23 cellular contexts compared by ENCODE assay signal in the genomic region with DNA sequence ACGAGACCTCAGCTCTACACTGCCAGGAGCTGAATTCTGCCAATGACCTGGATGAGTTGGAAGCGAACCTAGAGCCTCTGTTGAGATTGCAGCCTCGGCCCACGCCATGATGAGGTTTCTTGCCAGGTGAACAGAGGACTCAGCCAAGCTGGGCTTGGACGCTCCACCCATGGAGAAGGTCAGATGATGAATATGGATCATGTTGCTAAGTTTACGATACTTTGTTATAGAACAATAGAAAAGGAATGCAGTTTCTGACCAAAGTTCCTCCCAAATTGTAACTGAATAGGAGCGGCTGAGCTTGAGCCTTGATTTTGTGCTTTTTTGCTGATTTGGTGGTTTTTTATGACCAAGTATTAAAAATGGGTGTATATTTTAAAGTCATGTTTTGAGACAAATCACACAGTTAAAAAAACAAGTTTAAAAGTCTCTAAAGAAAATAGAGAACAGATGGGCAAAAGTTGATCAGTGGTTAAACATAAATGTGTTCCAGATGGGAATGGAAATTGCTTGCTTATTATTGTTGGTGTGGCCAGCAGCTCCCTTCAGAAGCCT. TPM values are rescaled to one million over a fixed set of nuclear protein-coding genes. Genes with fewer than 3 reads are reported as not detected.
A peak's percentile ranks its signal among the peaks of the same experiment; 100 is the strongest.
DNase-seq lines count a peak whose midpoint lies in the region; ATAC-seq and TF ChIP-seq lines count a peak whose summit lies in the region.
"Had no signal": no experiment of that assay in that cellular context is flagged by ENCODE, and none has a peak within 500 bp of the region (broad histone marks: within the 10 kb centered on the region; RNA-seq: fewer than 3 reads in every experiment).

No MANE protein-coding gene starts in this region.

- H3K9me3 ChIP-seq in mesenchymal stem cell (ENCODE audit: control insufficient read depth, low read length): no peaks in the 10 kb centered on the region

- peaks cover 9% of the 10 kb centered on the region; the same call in 1 of the 2 replicates for H3K9me3 Mint-ChIP-seq in HFFc6
- H3K9me3 Mint-ChIP-seq in activated CD4-positive, alpha-beta T cell treated with anti-CD3 and anti-CD28 coated beads for 36 hours (ENCODE audit: low read depth): peaks cover 13% of the 10 kb centered on the region
- H3K9me3 Mint-ChIP-seq: activated CD4-positive, alpha-beta memory T cell treated with anti-CD3 and anti-CD28 coated beads, Interleukin-2, amount 10 ng/mL, durations not matched to agents 7 days and 5 days had no signal

- H3K27me3 Mint-ChIP-seq in HFFc6 (ENCODE audit: insufficient read depth): peaks cover 2% of the 10 kb centered on the region; the same call in 1 of the 2 replicates
- no peaks in the 10 kb centered on the region for H3K27me3 Mint-ChIP-seq in activated CD4-positive, alpha-beta T cell treated with anti-CD3 and anti-CD28 coated beads for 36 hours
- H3K27me3 Mint-ChIP-seq: CD4-positive, alpha-beta T cell had no signal

- H2BK120ac ChIP-seq in mesenchymal stem cell (ENCODE audit: low read depth, low read length): no peak overlapping the region

- no peaks in the 10 kb centered on the region for H3K79me1 ChIP-seq in mesenchymal stem cell (replicated peaks; ENCODE audit: low read length, poor library complexity, severe bottlenecking)

- no peak overlapping the region for H2BK5ac ChIP-seq in mesenchymal stem cell (ENCODE audit: low read depth, low read length, poor library complexity, severe bottlenecking)

- H2BK15ac ChIP-seq in mesenchymal stem cell (ENCODE audit: low read depth, poor library complexity, severe bottlenecking): no peak overlapping the region

- intact Hi-C loops in activated CD4-positive, alpha-beta T cell treated with anti-CD3 and anti-CD28 coated beads for 36 hours (cut with DNase I, micrococcal nuclease): no loop called here

- ATAC-seq in activated CD4-positive, alpha-beta T cell treated with anti-CD3 and anti-CD28 coated beads for 36 hours: no peak
- ATAC-seq: left ventricle myocardium superior had no signal

- WGBS in mesenchymal stem cell: 96% methylated on average over 7 of the region's 7 CpGs

- no peak overlapping the region for H3K4me2 ChIP-seq in mesenchymal stem cell (ENCODE audit: low read length, poor library complexity, severe bottlenecking)

- no peaks in the 10 kb centered on the region for H3K27me3 ChIP-seq in mesenchymal stem cell (ENCODE audit: control insufficient read depth in 1 of 2, insufficient read depth in 1 of 2, low read length in 2 of 2)
- H3K27me3 ChIP-seq: cardiac muscle cell, sigmoid colon had no signal

- no peak overlapping the region for H3K4ac ChIP-seq in mesenchymal stem cell (ENCODE audit: low read depth in 1 of 2, low read length in 2 of 2)

- H2AFZ ChIP-seq in mesenchymal stem cell (ENCODE audit: low read depth, low read length): no peak overlapping the region
- H2AFZ ChIP-seq: parathyroid adenoma had no signal

- H3K4me3 Mint-ChIP-seq in HFFc6: peak overlapping the region; percentile 32
- no peak overlapping the region for H3K4me3 Mint-ChIP-seq in activated CD4-positive, alpha-beta T cell treated with anti-CD3 and anti-CD28 coated beads for 36 hours
- H3K4me3 Mint-ChIP-seq: activated CD4-positive, alpha-beta memory T cell treated with anti-CD3 and anti-CD28 coated beads, Interleukin-2, amount 10 ng/mL, durations not matched to agents 7 days and 5 days; CD4-positive, alpha-beta T cell; nephron progenitor cell had no signal

- H4K91ac ChIP-seq in mesenchymal stem cell (ENCODE audit: low read length): no peak overlapping the region

- peak; percentile 88 for DNase-seq in AG10803 (ENCODE audit: low read depth)
- DNase-seq in HFFc6: peak; percentile 25
- peak; percentile 78 for DNase-seq in dedifferentiated amniotic fluid mesenchymal stem cell (ENCODE audit: extremely low spot score)
- DNase-seq in mesenchymal stem cell: no peak
- DNase-seq in DMS153 (lab: John Stamatoyannopoulos, UW): no peak
- DNase-seq in activated naive CD4-positive, alpha-beta T cell treated with anti-CD3 and anti-CD28 coated beads, Interleukin-2, amount 50 U/mL, for 16 hours: no peak
- no peak for DNase-seq in DMS53 (lab: John Stamatoyannopoulos, UW)
- DNase-seq in activated CD4-positive, alpha-beta T cell treated with anti-CD3 and anti-CD28 coated beads for 36 hours: no peak
- DNase-seq: activated CD4-positive, alpha-beta memory T cell treated with anti-CD3 and anti-CD28 coated beads, Interleukin-2, amount 10 ng/mL, durations not matched to agents 7 days and 5 days; activated CD4-positive, CD25-positive, alpha-beta regulatory T cell; amniotic stem cell; CD4-positive, alpha-beta T cell; cortex of kidney; DMS79; foreskin melanocyte; left ventricle myocardium superior; MM.1S; NCI-H1417 treated with DMSO at 0.1 percent for 48 hours; NCI-H526; nephron progenitor cell; sigmoid colon had no signal

- peaks cover 74% of the 10 kb centered on the region for H3K4me1 Mint-ChIP-seq in HFFc6 (ENCODE audit: low read depth)
- no peaks in the 10 kb centered on the region for H3K4me1 Mint-ChIP-seq in activated CD4-positive, alpha-beta T cell treated with anti-CD3 and anti-CD28 coated beads for 36 hours
- H3K4me1 Mint-ChIP-seq: activated CD4-positive, alpha-beta memory T cell treated with anti-CD3 and anti-CD28 coated beads, Interleukin-2, amount 10 ng/mL, durations not matched to agents 7 days and 5 days had no signal

- H3K14ac ChIP-seq in mesenchymal stem cell (ENCODE audit: low read length in 2 of 2): no peak overlapping the region

- H3K36me3 ChIP-seq in mesenchymal stem cell (ENCODE audit: control insufficient read depth in 1 of 2, insufficient read depth in 2 of 2, low read depth in 1 of 2, low read length in 2 of 2): no peaks in the 10 kb centered on the region
- H3K36me3 ChIP-seq: cardiac muscle cell, sigmoid colon had no signal

- H3K18ac ChIP-seq in mesenchymal stem cell (ENCODE audit: low read depth in 1 of 2, low read length in 2 of 2): no peak overlapping the region

- H3K4me3 ChIP-seq in AG10803 (ENCODE audit: low read length) (no peak overlapping the region), mesenchymal stem cell (ENCODE audit: insufficient read depth in 1 of 2, low read depth in 1 of 2, low read length in 2 of 2) (peak overlapping the region in 1 of 2 experiments; percentile 36)
- H3K4me3 ChIP-seq: cardiac muscle cell, sigmoid colon had no signal

- peak overlapping the region; percentile 57 for H3K9ac ChIP-seq in mesenchymal stem cell (ENCODE audit: low read length)
- H3K9ac ChIP-seq: parathyroid adenoma had no signal

- peak overlapping the region; percentile 46 for H3K27ac Mint-ChIP-seq in HFFc6
- H3K27ac Mint-ChIP-seq in activated CD4-positive, alpha-beta T cell treated with anti-CD3 and anti-CD28 coated beads for 36 hours: no peak overlapping the region
- H3K27ac Mint-ChIP-seq: activated CD4-positive, alpha-beta memory T cell treated with anti-CD3 and anti-CD28 coated beads, Interleukin-2, amount 10 ng/mL, durations not matched to agents 7 days and 5 days; CD4-positive, alpha-beta T cell; nephron progenitor cell had no signal

- CTCF ChIA-PET in activated CD4-positive, alpha-beta T cell treated with anti-CD3 and anti-CD28 coated beads for 36 hours (lab: Charles Lee): no interaction called here

- no peak overlapping the region for H4K8ac ChIP-seq in mesenchymal stem cell (ENCODE audit: low read length)

- H3K4me1 ChIP-seq in mesenchymal stem cell (ENCODE audit: control insufficient read depth, insufficient read depth, low read depth, low read length): peaks cover 12% of the 10 kb centered on the region
- H3K4me1 ChIP-seq: parathyroid adenoma, sigmoid colon had no signal

- POLR2A ChIA-PET in activated CD4-positive, alpha-beta T cell treated with anti-CD3 and anti-CD28 coated beads for 36 hours (lab: Charles Lee): no interaction called here

- TF ChIP-seq CTCF in AG10803 (conservative IDR thresholded peaks at IDR 0.05; ENCODE audit: low read length) (no peak), HFFc6 (IDR thresholded peaks at IDR 0.05) (no peak)

- no peak overlapping the region for H3K23ac ChIP-seq in mesenchymal stem cell (ENCODE audit: low read length in 2 of 2)

- H3K36me3 Mint-ChIP-seq in HFFc6 (ENCODE audit: low read depth): peaks cover 22% of the 10 kb centered on the region
- peaks cover 2% of the 10 kb centered on the region for H3K36me3 Mint-ChIP-seq in activated CD4-positive, alpha-beta T cell treated with anti-CD3 and anti-CD28 coated beads for 36 hours (ENCODE audit: low read depth)

- H2BK12ac ChIP-seq in mesenchymal stem cell (ENCODE audit: low read length in 2 of 2): no peak overlapping the region

- no peak overlapping the region for H3K27ac ChIP-seq in mesenchymal stem cell (ENCODE audit: low read length, poor library complexity, severe bottlenecking)
- H3K27ac ChIP-seq: cardiac muscle cell, parathyroid adenoma, sigmoid colon had no signal

- peak overlapping the region; percentile 61 for H2AK5ac ChIP-seq in mesenchymal stem cell (ENCODE audit: low read length, severe bottlenecking)

RNA-seq across cellular contexts. Expression of a gene that starts 32.9 kb away (rescaled TPM):
- total RNA-seq in HFFc6 (2021; fragmentation: NEBNext Ultra II Directional; extraction: Animal tissue kit (Norgen Biotek cat#: 25700)): under 1 TPM; 0.38 to 0.68 (median 0.47) TPM
- 0.43 TPM for polyA plus RNA-seq in mesenchymal stem cell (2013, experiment 1 of 2)
- 0.29 TPM for polyA plus RNA-seq in mesenchymal stem cell (2013, experiment 2 of 2)
- under 1 TPM in 1 of 2 experiments, not detected in 1; 0.28 TPM for total RNA-seq in activated CD4-positive, alpha-beta T cell treated with anti-CD3 and anti-CD28 coated beads for 36 hours

Comparison
In these comparisons a context has a peak if more than half of its experiments do, and no peak if none do; other contexts are left out.
1. DNase-seq: peak in AG10803 (single experiment), HFFc6 (single experiment) and dedifferentiated amniotic fluid mesenchymal stem cell (single experiment); none in mesenchymal stem cell (single experiment), DMS153 (single experiment), activated naive CD4-positive, alpha-beta T cell treated with anti-CD3 and anti-CD28 coated beads, Interleukin-2, amount 50 U/mL, for 16 hours (single experiment), DMS53 (single experiment) and activated CD4-positive, alpha-beta T cell treated with anti-CD3 and anti-CD28 coated beads for 36 hours (single experiment).